Comparison of ENCODE assay signal across 27 cellular contexts in genomic region chr1:194903524-194903923, GRCh38.
DNase-seq lines count a peak whose midpoint lies in the region; ATAC-seq, FAIRE-seq and TF ChIP-seq lines count a peak whose summit lies in the region.
"Had no signal": no experiment of that assay in that cellular context is flagged by ENCODE, and none has a peak within 500 bp of the region (broad histone marks: within the 10 kb centered on the region; RNA-seq: fewer than 3 reads in every experiment).

No MANE protein-coding gene starts in this region.

- TF ChIP-seq RAD21 in K562 (CRISPR knock-in tag; conservative IDR thresholded peaks at IDR 0.05 in 1 of 2, IDR thresholded peaks at IDR 0.05 in 1 of 2) = no peak

- H2AFZ ChIP-seq in K562 (ENCODE audit: low read depth, low read length) = peak overlapping the region; percentile 47; the same call in 1 of the 2 replicates

- 3% methylated on average over 4 of the region's 4 CpGs for WGBS in K562 (ENCODE audit: insufficient coverage, low coverage, missing lambda C conversion rate)

- no peaks in the 10 kb centered on the region for H3K9me3 ChIP-seq in K562 (replicated peaks; ENCODE audit: control insufficient read depth, insufficient read depth, low read depth, low read length)
- H3K9me3 ChIP-seq: BE2C had no signal

- no peak overlapping the region for H3K9ac ChIP-seq in K562 (ENCODE audit: insufficient read depth in 1 of 2, low read depth in 2 of 2, low read length in 2 of 2)

- BruUV-seq in K562 (replicated peaks; lab: Mats Ljungman, UMichigan) = no TSS peak

- intact Hi-C loops in K562 (cut with micrococcal nuclease) = no loop called here

- in situ Hi-C loops in K562 (cut with MboI) = no loop called here

- POLR2A ChIA-PET in K562 (lab: Yijun Ruan, JAX) = no interaction called here

- FAIRE-seq in K562 (lab: Jason Lieb, UNC) = no peak
- FAIRE-seq: H54, HepG2 had no signal

- no peaks in the 10 kb centered on the region for H3K36me3 ChIP-seq in K562 (ENCODE audit: control insufficient read depth, insufficient read depth, low read length)
- H3K36me3 ChIP-seq: BE2C had no signal

- ATAC-seq in K562 (no peak; the same call in 2 of the 3 replicates), HG02571 (IDR thresholded peaks at IDR 0.05; ENCODE audit: unreplicated experiment) (no peak), HG03460 (IDR thresholded peaks at IDR 0.05; ENCODE audit: unreplicated experiment) (no peak)
- ATAC-seq: HepG2, PC-3, Right ventricle myocardium inferior had no signal

- no peaks in the 10 kb centered on the region for H3K4me1 ChIP-seq in K562 (replicated peaks in 1 of 2; ENCODE audit: control insufficient read depth in 2 of 2, insufficient read depth in 2 of 2, low read length in 2 of 2)
- H3K4me1 ChIP-seq: BE2C had no signal

- no peaks in the 10 kb centered on the region for H3K9me1 ChIP-seq in K562 (ENCODE audit: control insufficient read depth, insufficient read depth, low read length)

- CTCF ChIA-PET in K562 (lab: Yijun Ruan, JAX; ENCODE audit: low intra/inter-chr PET ratio) = no interaction called here

- H3K4me3 ChIP-seq in K562 = no peak overlapping the region

- no peak overlapping the region for H3K27ac ChIP-seq in K562 (ENCODE audit: extremely low read depth, low read depth, low read length)

- H3K27me3 ChIP-seq in K562 (ENCODE audit: control insufficient read depth in 2 of 2, insufficient read depth in 2 of 2, low read length in 2 of 2) = no peaks in the 10 kb centered on the region
- H3K27me3 ChIP-seq: BE2C had no signal

- no peaks in the 10 kb centered on the region for H3K79me2 ChIP-seq in K562 (ENCODE audit: control insufficient read depth, insufficient read depth, low read length)

- H3K4me2 ChIP-seq in K562 (ENCODE audit: insufficient read depth, low read length) = no peak overlapping the region

- no peak for TF ChIP-seq EP300 in K562 (IDR thresholded peaks at IDR 0.05; ENCODE audit: low read length)

- TF ChIP-seq CTCF in K562 (IDR thresholded peaks at IDR 0.05 in 2 of 3, conservative IDR thresholded peaks at IDR 0.05 in 1 of 3; ENCODE audit: insufficient read depth in 2 of 3, low read depth in 1 of 3, low read length in 3 of 3) = no peak

- no peaks in the 10 kb centered on the region for H4K20me1 ChIP-seq in K562 (replicated peaks; ENCODE audit: control insufficient read depth, insufficient read depth, low read length)

- TF ChIP-seq POLR2A in K562 (conservative IDR thresholded peaks at IDR 0.05) = no peak

- DNase-seq in SIG-M5 treated with dmso at 0.1 percent for 504 hours (lab: John Stamatoyannopoulos, UW; ENCODE audit: unreplicated experiment) = peak; percentile 34
- no peak for DNase-seq in SIG-M5 (lab: John Stamatoyannopoulos, UW)
- peak; percentile 16 for DNase-seq in MV-4-11 (lab: John Stamatoyannopoulos, UW)
- peak; percentile 40 for DNase-seq in OCI-M1 (lab: John Stamatoyannopoulos, UW)
- DNase-seq in K562 (ENCODE audit: extremely low read depth in 1 of 4, low spot score in 3 of 4) = no peak
- no peak for DNase-seq in COR-L47 (lab: John Stamatoyannopoulos, UW)
- DNase-seq: 8988T; ACHN; BE2C; Calu3; CD8-positive, alpha-beta memory T cell; DMS79 treated with DMSO at 0.1 percent for 48 hours; GF-D8; NCI-H1092 treated with DMSO at 0.1 percent for 48 hours; NCI-H1436; NCI-H187 treated with DMSO at 0.1 percent for 48 hours; NCI-H2107; NCI-H524; NCI-H774; NK-92 treated with Interleukin-12 subunit alpha and Interleukin-12 subunit beta, amount 100 ng/mL, for 24 hours; PC-3; SW 1271 had no signal

TF ChIP-seq in K562, 482 proteins besides CTCF, POLR2A, EP300 and RAD21:
- no peak for TF ChIP-seq CREM (IDR thresholded peaks at IDR 0.05; ENCODE audit: low read depth)
- TF ChIP-seq ZBTB49 (CRISPR knock-in tag; IDR thresholded peaks at IDR 0.05; ENCODE audit: borderline replicate concordance) = no peak
- no peak for TF ChIP-seq CHD2 (IDR thresholded peaks at IDR 0.05; ENCODE audit: low read depth, low read length)
- TF ChIP-seq ILK (tag; IDR thresholded peaks at IDR 0.05; ENCODE audit: borderline replicate concordance, low read depth) = no peak
- TF ChIP-seq, protein P1, sequence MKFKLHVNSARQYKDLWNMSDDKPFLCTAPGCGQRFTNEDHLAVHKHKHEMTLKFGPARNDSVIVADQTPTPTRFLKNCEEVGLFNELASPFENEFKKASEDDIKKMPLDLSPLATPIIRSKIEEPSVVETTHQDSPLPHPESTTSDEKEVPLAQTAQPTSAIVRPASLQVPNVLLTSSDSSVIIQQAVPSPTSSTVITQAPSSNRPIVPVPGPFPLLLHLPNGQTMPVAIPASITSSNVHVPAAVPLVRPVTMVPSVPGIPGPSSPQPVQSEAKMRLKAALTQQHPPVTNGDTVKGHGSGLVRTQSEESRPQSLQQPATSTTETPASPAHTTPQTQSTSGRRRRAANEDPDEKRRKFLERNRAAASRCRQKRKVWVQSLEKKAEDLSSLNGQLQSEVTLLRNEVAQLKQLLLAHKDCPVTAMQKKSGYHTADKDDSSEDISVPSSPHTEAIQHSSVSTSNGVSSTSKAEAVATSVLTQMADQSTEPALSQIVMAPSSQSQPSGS (CRISPR knock-in tag; IDR thresholded peaks at IDR 0.05) = no peak
- TF ChIP-seq RAD51 (IDR thresholded peaks at IDR 0.05; ENCODE audit: borderline replicate concordance, low read depth) = no peak
- TF ChIP-seq YBX1 (IDR thresholded peaks at IDR 0.05) = no peak
- TF ChIP-seq FOSL1 (tag; conservative IDR thresholded peaks at IDR 0.05) = peak; percentile 54; the same call in 1 of the 2 replicates
- no peak for TF ChIP-seq TAF1 (IDR thresholded peaks at IDR 0.05; ENCODE audit: control insufficient read depth, extremely low read depth, insufficient read depth, low read length, severe bottlenecking)
- no peak for TF ChIP-seq E2F6 (IDR thresholded peaks at IDR 0.05; ENCODE audit: borderline replicate concordance in 1 of 2, extremely low read depth in 1 of 2, insufficient read depth in 1 of 2, insufficient read length in 1 of 2, low read depth in 1 of 2, low read length in 1 of 2, poor library complexity in 1 of 2, severe bottlenecking in 1 of 2)
- TF ChIP-seq EHMT2 (IDR thresholded peaks at IDR 0.05) = no peak
- TF ChIP-seq LARP7 (IDR thresholded peaks at IDR 0.05) = no peak
- peak; percentile 41 for TF ChIP-seq CEBPB (tag; IDR thresholded peaks at IDR 0.05)
- no peak for TF ChIP-seq CEBPG (CRISPR knock-in tag; IDR thresholded peaks at IDR 0.05)
- TF ChIP-seq CEBPG (tag; conservative IDR thresholded peaks at IDR 0.05 in 1 of 2, IDR thresholded peaks at IDR 0.05 in 1 of 2) = peak; percentile 27 to 76; a peak in 3 of 4 replicates
- no peak for TF ChIP-seq ZNF644 (tag; IDR thresholded peaks at IDR 0.05; ENCODE audit: low read depth)
- no peak for TF ChIP-seq HLTF (IDR thresholded peaks at IDR 0.05)
- no peak for TF ChIP-seq ZNF174 (CRISPR knock-in tag; IDR thresholded peaks at IDR 0.05)
- TF ChIP-seq, protein P2, sequence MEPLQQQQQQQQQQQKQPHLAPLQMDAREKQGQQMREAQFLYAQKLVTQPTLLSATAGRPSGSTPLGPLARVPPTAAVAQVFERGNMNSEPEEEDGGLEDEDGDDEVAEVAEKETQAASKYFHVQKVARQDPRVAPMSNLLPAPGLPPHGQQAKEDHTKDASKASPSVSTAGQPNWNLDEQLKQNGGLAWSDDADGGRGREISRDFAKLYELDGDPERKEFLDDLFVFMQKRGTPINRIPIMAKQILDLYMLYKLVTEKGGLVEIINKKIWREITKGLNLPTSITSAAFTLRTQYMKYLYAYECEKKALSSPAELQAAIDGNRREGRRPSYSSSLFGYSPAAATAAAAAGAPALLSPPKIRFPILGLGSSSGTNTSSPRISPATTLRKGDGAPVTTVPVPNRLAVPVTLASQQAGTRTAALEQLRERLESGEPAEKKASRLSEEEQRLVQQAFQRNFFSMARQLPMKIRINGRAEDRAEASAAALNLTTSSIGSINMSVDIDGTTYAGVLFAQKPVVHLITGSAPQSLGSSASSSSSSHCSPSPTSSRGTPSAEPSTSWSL (CRISPR knock-in tag; IDR thresholded peaks at IDR 0.05; ENCODE audit: borderline replicate concordance) = no peak

Comparison
In these comparisons a context has a peak if more than half of its experiments do, and no peak if none do; other contexts are left out.
1. DNase-seq: peak in SIG-M5 treated with dmso at 0.1 percent for 504 hours (single experiment), MV-4-11 (single experiment) and OCI-M1 (single experiment); none in SIG-M5 (single experiment), K562 (0 of 4) and COR-L47 (single experiment).